21 cellular contexts compared by ENCODE assay signal in the genomic region with DNA sequence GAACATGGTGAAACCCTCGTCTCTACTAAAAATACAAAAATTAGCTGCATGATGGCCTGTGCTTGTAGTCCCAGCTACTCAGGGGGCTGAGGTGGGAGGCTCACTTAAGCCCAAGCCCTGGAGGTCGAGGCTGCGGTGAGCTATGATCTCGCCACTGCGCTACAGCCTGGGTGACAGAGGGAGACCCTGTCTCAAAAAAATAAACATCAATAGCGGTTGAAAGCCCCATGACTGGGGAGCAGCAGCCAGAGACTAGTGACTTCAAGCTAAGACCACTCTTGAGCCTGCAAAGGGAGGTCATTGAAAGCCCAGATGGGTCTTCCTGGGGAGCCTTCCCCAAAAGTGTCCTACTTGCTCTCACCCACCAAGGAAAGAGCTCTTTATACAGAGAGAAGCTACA. TPM values are rescaled to one million over a fixed set of nuclear protein-coding genes. Genes with fewer than 3 reads are reported as not detected.
DNase-seq lines count a peak whose midpoint lies in the region; ATAC-seq and TF ChIP-seq lines count a peak whose summit lies in the region.
"Had no signal": no experiment of that assay in that cellular context is flagged by ENCODE, and none has a peak within 500 bp of the region (broad histone marks: within the 10 kb centered on the region; RNA-seq: fewer than 3 reads in every experiment).

No MANE protein-coding gene starts in this region.

- peaks cover 4% of the 10 kb centered on the region for H3K4me1 ChIP-seq in parathyroid adenoma

- no peak overlapping the region for H3K9ac ChIP-seq in parathyroid adenoma

- H3K27ac Mint-ChIP-seq in activated CD4-positive, alpha-beta T cell treated with anti-CD3 and anti-CD28 coated beads, Interleukin-2, amount 10 ng/mL, durations not matched to agents 24 days and 14 days: no peak overlapping the region
- H3K27ac Mint-ChIP-seq in activated CD4-positive, alpha-beta T cell treated with anti-CD3 and anti-CD28 coated beads for 36 hours: no peak overlapping the region
- peak overlapping the region in 1 of 2 donors; percentile 34 for H3K27ac Mint-ChIP-seq in T-cell
- H3K27ac Mint-ChIP-seq in central memory CD8-positive, alpha-beta T cell (ENCODE audit: low read depth): no peak overlapping the region

- H3K36me3 ChIP-seq in parathyroid adenoma (ENCODE audit: control insufficient read depth, insufficient read depth, low read length): no peaks in the 10 kb centered on the region
- H3K36me3 ChIP-seq: cardiac muscle cell had no signal

- no peak overlapping the region for H3K27ac ChIP-seq in parathyroid adenoma

- H3K4me2 ChIP-seq in parathyroid adenoma (ENCODE audit: low read length): no peak overlapping the region

- H3K36me3 Mint-ChIP-seq in activated CD4-positive, alpha-beta T cell treated with anti-CD3 and anti-CD28 coated beads, Interleukin-2, amount 10 ng/mL, durations not matched to agents 24 days and 14 days (ENCODE audit: low read depth): peaks cover 1% of the 10 kb centered on the region
- H3K36me3 Mint-ChIP-seq in activated CD4-positive, alpha-beta T cell treated with anti-CD3 and anti-CD28 coated beads for 36 hours (ENCODE audit: low read depth): no peaks in the 10 kb centered on the region
- H3K36me3 Mint-ChIP-seq in T-cell: no peaks in the 10 kb centered on the region
- H3K36me3 Mint-ChIP-seq in central memory CD8-positive, alpha-beta T cell (ENCODE audit: insufficient read depth): peaks cover 3% of the 10 kb centered on the region

- ATAC-seq in activated CD4-positive, alpha-beta T cell treated with anti-CD3 and anti-CD28 coated beads for 36 hours: no peak
- no peak for ATAC-seq in T-cell (replicated peaks in 1 of 4)
- no peak for ATAC-seq in central memory CD8-positive, alpha-beta T cell (replicated peaks; ENCODE audit: extremely low read depth, poor library complexity, severe bottlenecking)
- ATAC-seq: PC-3 had no signal

- H3K79me2 ChIP-seq in parathyroid adenoma: no peaks in the 10 kb centered on the region

- POLR2A ChIA-PET in activated CD4-positive, alpha-beta T cell treated with anti-CD3 and anti-CD28 coated beads for 36 hours (lab: Charles Lee): interaction anchor here (0.6 to 1.7 kb wide), 3 partner anchors 12 to 34 kb away, joined by 3 to 6 read pairs (median 5); partner anchors contain the start of gene ZNF709
- POLR2A ChIA-PET in T-cell (lab: Charles Lee) (interaction anchor here in 1 of 2 donors (0.6 kb wide), 1 partner anchor 182 kb away, joined by 8 read pairs; no protein-coding TSS in a partner anchor), GM10248 (lab: Yijun Ruan, JAX) (interaction anchor here (0.5 to 1.7 kb wide), 2 partner anchors 10 to 55 kb away, joined by 3 to 5 read pairs; partner anchors contain the start of gene ZNF443)

- DNase-seq in activated CD4-positive, alpha-beta T cell treated with anti-CD3 and anti-CD28 coated beads, Interleukin-2, amount 10 ng/mL, durations not matched to agents 24 days and 14 days: no peak
- no peak for DNase-seq in activated CD4-positive, alpha-beta T cell treated with anti-CD3 and anti-CD28 coated beads for 36 hours
- no peak for DNase-seq in T-cell
- no peak for DNase-seq in central memory CD8-positive, alpha-beta T cell (ENCODE audit: low spot score in 2 of 2)
- DNase-seq in NCI-H2081 treated with DMSO at 0.1 percent for 48 hours (lab: John Stamatoyannopoulos, UW): no peak
- no peak for DNase-seq in stimulated activated CD4-positive, alpha-beta T cell treated with anti-CD3 and anti-CD28 coated beads, Interleukin-2, amount 100 ng/mL, for 48 hours
- DNase-seq in GM10248 (ENCODE audit: extremely low spot score): no peak
- DNase-seq: 8988T; activated CD4-positive, alpha-beta T cell treated with anti-CD3 and anti-CD28 coated beads, Interleukin-2, amount 50 U/mL, for 4 hours; Calu3; dermis blood vessel endothelial cell; EL; H9; kidney glomerular epithelial cell; mammary epithelial cell; NCI-H187 treated with DMSO at 0.1 percent for 48 hours; PC-3; SHP77; stimulated activated naive CD4-positive, alpha-beta T cell treated with Interleukin-2 at 50 U/mL for 16 hours had no signal

- no peaks in the 10 kb centered on the region for H3K9me3 ChIP-seq in parathyroid adenoma (ENCODE audit: control insufficient read depth, low read length)

- H3K4me3 Mint-ChIP-seq in activated CD4-positive, alpha-beta T cell treated with anti-CD3 and anti-CD28 coated beads, Interleukin-2, amount 10 ng/mL, durations not matched to agents 24 days and 14 days: peak overlapping the region; percentile 83
- H3K4me3 Mint-ChIP-seq in activated CD4-positive, alpha-beta T cell treated with anti-CD3 and anti-CD28 coated beads for 36 hours: no peak overlapping the region
- peak overlapping the region; percentile 82 to 88 (median 87) for H3K4me3 Mint-ChIP-seq in T-cell
- H3K4me3 Mint-ChIP-seq in central memory CD8-positive, alpha-beta T cell: peak overlapping the region; percentile 80

- CTCF ChIA-PET in activated CD4-positive, alpha-beta T cell treated with anti-CD3 and anti-CD28 coated beads for 36 hours (lab: Charles Lee): interaction anchor here (0.6 to 1.2 kb wide), 2 partner anchors 12 to 75 kb away, joined by 3 to 5 read pairs; partner anchors contain the start of gene ZNF709
- CTCF ChIA-PET in T-cell (lab: Charles Lee): interaction anchor here in 1 of 2 donors (0.5 to 0.6 kb wide), 2 partner anchors 49 to 756 kb away, joined by 3 read pairs; no protein-coding TSS in a partner anchor
- CTCF ChIA-PET in GM10248 (lab: Yijun Ruan, JAX): interaction anchor here (0.9 to 1.8 kb wide), 9 partner anchors 9 to 533 kb away, joined by 3 to 12 read pairs (median 4); partner anchors contain the start of gene ZNF442

- intact Hi-C loops in activated CD4-positive, alpha-beta T cell treated with anti-CD3 and anti-CD28 coated beads, Interleukin-2, amount 10 ng/mL, durations not matched to agents 24 days and 14 days (cut with micrococcal nuclease): loop anchor here (5.0 kb wide), 2 partner anchors 56 to 94 kb away; partner anchors contain the start of genes ZNF564 and ZNF799
- intact Hi-C loops in activated CD4-positive, alpha-beta T cell treated with anti-CD3 and anti-CD28 coated beads for 36 hours (cut with DNase I, micrococcal nuclease): no loop called here

- H3K27me3 ChIP-seq in parathyroid adenoma (ENCODE audit: control insufficient read depth, insufficient read depth, low read length): no peaks in the 10 kb centered on the region
- H3K27me3 ChIP-seq: cardiac muscle cell had no signal

- H3K4me3 ChIP-seq in parathyroid adenoma (ENCODE audit: low read depth, low read length): no peak overlapping the region

- H3K27me3 Mint-ChIP-seq in activated CD4-positive, alpha-beta T cell treated with anti-CD3 and anti-CD28 coated beads, Interleukin-2, amount 10 ng/mL, durations not matched to agents 24 days and 14 days: no peaks in the 10 kb centered on the region
- no peaks in the 10 kb centered on the region for H3K27me3 Mint-ChIP-seq in activated CD4-positive, alpha-beta T cell treated with anti-CD3 and anti-CD28 coated beads for 36 hours
- H3K27me3 Mint-ChIP-seq in T-cell: no peaks in the 10 kb centered on the region
- no peaks in the 10 kb centered on the region for H3K27me3 Mint-ChIP-seq in central memory CD8-positive, alpha-beta T cell

- H3K4me1 Mint-ChIP-seq in activated CD4-positive, alpha-beta T cell treated with anti-CD3 and anti-CD28 coated beads, Interleukin-2, amount 10 ng/mL, durations not matched to agents 24 days and 14 days: peaks cover 11% of the 10 kb centered on the region
- peaks cover 7% of the 10 kb centered on the region for H3K4me1 Mint-ChIP-seq in activated CD4-positive, alpha-beta T cell treated with anti-CD3 and anti-CD28 coated beads for 36 hours
- peaks cover 16 to 20% (median 18%) of the 10 kb centered on the region in 3 donors for H3K4me1 Mint-ChIP-seq in T-cell
- H3K4me1 Mint-ChIP-seq in central memory CD8-positive, alpha-beta T cell: peaks cover 15% of the 10 kb centered on the region

- peaks cover 8% of the 10 kb centered on the region for H3K9me3 Mint-ChIP-seq in activated CD4-positive, alpha-beta T cell treated with anti-CD3 and anti-CD28 coated beads, Interleukin-2, amount 10 ng/mL, durations not matched to agents 24 days and 14 days
- H3K9me3 Mint-ChIP-seq in activated CD4-positive, alpha-beta T cell treated with anti-CD3 and anti-CD28 coated beads for 36 hours (ENCODE audit: low read depth): peaks cover 4% of the 10 kb centered on the region
- H3K9me3 Mint-ChIP-seq in T-cell: no peaks in the 10 kb centered on the region
- no peaks in the 10 kb centered on the region for H3K9me3 Mint-ChIP-seq in central memory CD8-positive, alpha-beta T cell

- TF ChIP-seq CTCF in parathyroid adenoma (IDR thresholded peaks at IDR 0.05) (no peak), GM10248 (IDR thresholded peaks at IDR 0.05; ENCODE audit: control extremely low read depth, extremely low read depth, low read depth, missing control alignments) (no peak)

- peak overlapping the region; percentile 11 for H2AFZ ChIP-seq in parathyroid adenoma

RNA-seq across cellular contexts. Expression of gene ZNF709, which starts 11.9 kb away (rescaled TPM):
- total RNA-seq in activated CD4-positive, alpha-beta T cell treated with anti-CD3 and anti-CD28 coated beads, Interleukin-2, amount 10 ng/mL, durations not matched to agents 24 days and 14 days: 1.3 and 1.5 TPM in 2 replicates
- total RNA-seq in activated CD4-positive, alpha-beta T cell treated with anti-CD3 and anti-CD28 coated beads for 36 hours: 1 to 10 TPM; 1.7 to 2.1 TPM
- 1 to 10 TPM; 2.4 to 5.3 (median 5.1) TPM for total RNA-seq in T-cell

RNA-seq across cellular contexts. Expression of gene ZNF564, which starts 54.8 kb away (rescaled TPM):
- 5.6 and 7.0 TPM in 2 replicates for total RNA-seq in activated CD4-positive, alpha-beta T cell treated with anti-CD3 and anti-CD28 coated beads, Interleukin-2, amount 10 ng/mL, durations not matched to agents 24 days and 14 days
- 1 to 10 TPM; 5.2 to 5.6 TPM for total RNA-seq in activated CD4-positive, alpha-beta T cell treated with anti-CD3 and anti-CD28 coated beads for 36 hours
- 10 to 100 TPM; 14.2 to 21.8 (median 20.8) TPM for total RNA-seq in T-cell

RNA-seq across cellular contexts. Expression of gene ZNF443, which starts 55.7 kb away (rescaled TPM):
- total RNA-seq in activated CD4-positive, alpha-beta T cell treated with anti-CD3 and anti-CD28 coated beads, Interleukin-2, amount 10 ng/mL, durations not matched to agents 24 days and 14 days: 4.8 and 5.7 TPM in 2 replicates
- total RNA-seq in activated CD4-positive, alpha-beta T cell treated with anti-CD3 and anti-CD28 coated beads for 36 hours: 1 to 10 TPM; 3.4 to 4.0 TPM
- 1 to 10 TPM; 3.9 to 6.2 (median 4.5) TPM for total RNA-seq in T-cell
